Comparison of ENCODE assay signal across 26 cellular contexts in genomic region chr13:25378528-25378927, GRCh38. TPM values are rescaled to one million over a fixed set of nuclear protein-coding genes. Genes with fewer than 3 reads are reported as not detected.
"Had no signal": no experiment of that assay in that cellular context is flagged by ENCODE, and none has a peak within 500 bp of the region (broad histone marks: within the 10 kb centered on the region; RNA-seq: fewer than 3 reads in every experiment).

No MANE protein-coding gene starts in this region.

- H3K9me3 ChIP-seq: breast epithelium, left lung, neutrophil, pancreas, right lobe of liver, stomach, transverse colon, vagina had no signal

- H3K4me1 ChIP-seq: breast epithelium, left lung, pancreas, right lobe of liver, stomach, transverse colon, vagina had no signal

- H3K36me3 ChIP-seq: breast epithelium, left lung, neutrophil, pancreas, right lobe of liver, stomach, transverse colon, vagina had no signal

- H3K27me3 ChIP-seq: right lobe of liver, vagina had no signal

- DNase-seq: activated CD4-positive, alpha-beta T cell treated with anti-CD3 and anti-CD28 coated beads for 4 hours; activated CD4-positive, alpha-beta T cell treated with anti-CD3 and anti-CD28 coated beads, Interleukin-2, amount 50 U/mL, for 48 hours; activated CD4-positive, CD25-positive, alpha-beta regulatory T cell; activated CD8-positive, alpha-beta memory T cell treated with anti-CD3 and anti-CD28 coated beads, Interleukin-2, amount 50 U/mL, for 48 hours; activated naive CD4-positive, alpha-beta T cell treated with Interleukin-2 at 50 U/mL for 16 hours; activated naive CD8-positive, alpha-beta T cell treated with anti-CD3 and anti-CD28 coated beads for 36 hours; activated T-cell treated with anti-CD3 and anti-CD28 coated beads, Interleukin-2, amount 50 U/mL, for 48 hours; amniotic stem cell; effector memory CD4-positive, alpha-beta T cell; foreskin melanocyte; immature natural killer cell; kidney glomerular epithelial cell; left lung; natural killer cell; pancreas; right lobe of liver; small intestine; stimulated activated CD4-positive, alpha-beta T cell treated with anti-CD3 and anti-CD28 coated beads, Interleukin-2, amount 100 ng/mL, for 24 hours; stomach; T-helper 1 cell; transverse colon had no signal

- H3K4me3 ChIP-seq: breast epithelium, hepatocyte, left lung, pancreas, right lobe of liver, stomach, transverse colon, vagina had no signal

- H3K27ac ChIP-seq: breast epithelium, hepatocyte, left lung, neutrophil, pancreas, right lobe of liver, stomach, transverse colon, vagina had no signal

RNA-seq across cellular contexts. Expression of gene ATP8A2, which starts 6.8 kb away (rescaled TPM):
- total RNA-seq: esophagus mucosa, right lobe of liver had no signal
